ENCODE assay signal across 11 cellular contexts in the genomic region with DNA sequence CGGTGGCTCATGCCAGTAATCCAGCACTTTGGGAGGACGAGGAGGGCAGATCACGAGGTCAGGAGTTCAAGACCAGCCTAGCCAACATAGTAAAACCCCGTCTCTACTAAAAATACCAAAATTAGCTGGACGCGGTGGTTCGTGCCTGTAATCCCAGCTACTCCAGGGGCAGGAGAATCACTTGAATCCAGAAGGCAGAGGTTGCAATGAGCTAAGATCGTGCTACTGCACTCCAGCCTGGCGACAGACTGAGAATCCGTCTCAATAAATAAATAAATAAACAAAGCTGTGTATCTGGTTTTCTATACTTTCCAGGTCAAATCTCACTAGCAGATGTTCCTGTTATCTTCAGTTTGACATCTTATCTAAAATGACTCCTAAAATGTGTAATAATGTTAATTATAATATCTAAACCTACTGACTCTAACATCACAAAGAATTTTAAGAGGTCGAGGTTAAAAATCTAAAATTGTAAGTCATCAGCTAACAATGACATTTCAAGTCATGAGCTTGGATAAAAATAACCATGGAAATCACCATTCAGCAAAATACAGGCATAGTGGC. TPM values are rescaled to one million over a fixed set of nuclear protein-coding genes. Genes with fewer than 3 reads are reported as not detected.
DNase-seq lines count a peak whose midpoint lies in the region; ATAC-seq, FAIRE-seq and TF ChIP-seq lines count a peak whose summit lies in the region.
"Had no signal": no experiment of that assay in that cellular context is flagged by ENCODE, and none has a peak within 500 bp of the region (broad histone marks: within the 10 kb centered on the region; RNA-seq: fewer than 3 reads in every experiment).

No MANE protein-coding gene starts in this region.

- DNase-seq in AG10803 (ENCODE audit: low read depth) (no peak), cardiac fibroblast (ENCODE audit: low read depth in 2 of 2) (no peak), GM12891 (ENCODE audit: insufficient read length, low spot score) (no peak), NCI-H526 treated with DMSO at 0.1 percent for 48 hours (lab: John Stamatoyannopoulos, UW) (no peak)
- DNase-seq: NCI-H748 treated with DMSO at 0.1 percent for 48 hours had no signal

- H3K4me1 ChIP-seq in HUES48 (ENCODE audit: control insufficient read depth, insufficient read depth, low read length) (peaks cover 9% of the 10 kb centered on the region), mucosa of rectum (ENCODE audit: control insufficient read depth in 2 of 2, insufficient read depth in 2 of 2, low read length in 2 of 2) (peaks cover 21 to 24% of the 10 kb centered on the region in 2 donors)

- no peaks in the 10 kb centered on the region for H3K9me3 ChIP-seq in HUES48 (ENCODE audit: control insufficient read depth, insufficient read depth, low read length)
- H3K9me3 ChIP-seq in mucosa of rectum (ENCODE audit: control insufficient read depth in 2 of 2, low read length in 2 of 2): no peaks in the 10 kb centered on the region

- H3K27ac ChIP-seq in HUES48 (ENCODE audit: low read depth, low read length): no peak overlapping the region
- H3K27ac ChIP-seq in mucosa of rectum (ENCODE audit: low read depth in 2 of 2, low read length in 2 of 2): peak overlapping the region; percentile 98 to 99

- no peak for TF ChIP-seq POLR2A in GM12891 (IDR thresholded peaks at IDR 0.05; ENCODE audit: low read depth, low read length)

- no peak for FAIRE-seq in GM12891 (lab: Jason Lieb, UNC)
- FAIRE-seq: G401.6 had no signal

- no peaks in the 10 kb centered on the region for H3K36me3 ChIP-seq in HUES48 (ENCODE audit: control insufficient read depth, insufficient read depth, low read length)
- no peaks in the 10 kb centered on the region for H3K36me3 ChIP-seq in mucosa of rectum (ENCODE audit: control insufficient read depth in 2 of 2, insufficient read depth in 2 of 2, low read length in 2 of 2)

- TF ChIP-seq CTCF in AG10803 (conservative IDR thresholded peaks at IDR 0.05; ENCODE audit: low read length) (no peak), cardiac fibroblast (IDR thresholded peaks at IDR 0.05; ENCODE audit: low read depth, low read length) (no peak)

- H3K9ac ChIP-seq in HUES48 (ENCODE audit: low read depth, low read length) (no peak overlapping the region), mucosa of rectum (ENCODE audit: low read depth in 1 of 2, low read length in 2 of 2) (peak overlapping the region in 1 of 2 donors; percentile 95)

- H3K27me3 ChIP-seq in HUES48 (ENCODE audit: control insufficient read depth, insufficient read depth, low read length) (peaks cover 12% of the 10 kb centered on the region), mucosa of rectum (ENCODE audit: control insufficient read depth in 2 of 2, insufficient read depth in 2 of 2, low read length in 2 of 2) (no peaks in the 10 kb centered on the region)

- peak overlapping the region; percentile 96 for H3K4me3 ChIP-seq in AG10803 (ENCODE audit: low read length)
- H3K4me3 ChIP-seq in HUES48 (ENCODE audit: low read depth, low read length): peak overlapping the region; percentile 71; the same call in 1 of the 2 replicates
- peak overlapping the region; percentile 74 to 83 for H3K4me3 ChIP-seq in cardiac fibroblast (replicated peaks in 1 of 2; ENCODE audit: low read depth in 2 of 2, low read length in 2 of 2)
- peak overlapping the region; percentile 72 to 93 for H3K4me3 ChIP-seq in mucosa of rectum (ENCODE audit: low read length in 2 of 2)

- ATAC-seq in GM18520 (IDR thresholded peaks at IDR 0.05; ENCODE audit: unreplicated experiment) (no peak), HG03095 (IDR thresholded peaks at IDR 0.05; ENCODE audit: unreplicated experiment) (no peak)
- ATAC-seq: stimulated activated effector memory CD8-positive, alpha-beta T cell treated with anti-CD3 and anti-CD28 coated beads, Interleukin-12 subunit alpha, Interleukin-12 subunit beta, amount 100 ng/mL, for 72 hours had no signal

TF ChIP-seq in GM12891, 5 proteins besides CTCF, POLR2A, EP300 and RAD21:
- TF ChIP-seq POU2F2 (IDR thresholded peaks at IDR 0.05; ENCODE audit: low read depth, low read length): no peak
- TF ChIP-seq POLR2AphosphoS5 (IDR thresholded peaks at IDR 0.05; ENCODE audit: low read depth, low read length): no peak
- no peak for TF ChIP-seq SPI1 (IDR thresholded peaks at IDR 0.05; ENCODE audit: low read depth, low read length)
- no peak for TF ChIP-seq TAF1 (IDR thresholded peaks at IDR 0.05; ENCODE audit: low read depth, low read length)
- TF ChIP-seq PAX5 (IDR thresholded peaks at IDR 0.05; ENCODE audit: insufficient read depth, low read length, severe bottlenecking): no peak

RNA-seq across cellular contexts. Expression of gene SRP54, which starts 2.4 kb away (rescaled TPM):
- polyA plus RNA-seq in GM12891 (2012; ENCODE audit: low read depth, missing spikeins): 56.9 TPM
